In genomic region chr11:125922156-125922555, GRCh38 we compare ENCODE assay signal across 28 cellular contexts. TPM values are rescaled to one million over a fixed set of nuclear protein-coding genes. Genes with fewer than 3 reads are reported as not detected.
DNase-seq lines count a peak whose midpoint lies in the region; ATAC-seq and TF ChIP-seq lines count a peak whose summit lies in the region.
"Had no signal": no experiment of that assay in that cellular context is flagged by ENCODE, and none has a peak within 500 bp of the region (broad histone marks: within the 10 kb centered on the region; RNA-seq: fewer than 3 reads in every experiment).

No MANE protein-coding gene starts in this region.

- H4K20me1 ChIP-seq in neural progenitor cell (ENCODE audit: low read depth), result no peaks in the 10 kb centered on the region
- H4K20me1 ChIP-seq: BLaER1 had no signal

- H3K36me3 ChIP-seq in esophagus muscularis mucosa (no peaks in the 10 kb centered on the region), neural progenitor cell (no peaks in the 10 kb centered on the region), upper lobe of right lung (no peaks in the 10 kb centered on the region)
- H3K36me3 ChIP-seq: BE2C, BLaER1 had no signal

- 89% methylated on average over 3 of the region's 3 CpGs for WGBS in esophagus muscularis mucosa

- no peaks in the 10 kb centered on the region for H3F3A ChIP-seq in neural progenitor cell (ENCODE audit: low read depth)

- peaks cover 0 to 16% (median 0%) of the 10 kb centered on the region in 4 donors for H3K27me3 ChIP-seq in esophagus muscularis mucosa
- H3K27me3 ChIP-seq in neural progenitor cell, result no peaks in the 10 kb centered on the region
- peaks cover 1% of the 10 kb centered on the region for H3K27me3 ChIP-seq in upper lobe of right lung
- H3K27me3 ChIP-seq: BE2C, BLaER1 had no signal

- H3K27me3 Mint-ChIP-seq in activated CD8-positive, alpha-beta memory T cell treated with anti-CD3 and anti-CD28 coated beads, Interleukin-2, amount 10 ng/mL, durations not matched to agents 7 days and 5 days, result peaks cover 24% of the 10 kb centered on the region
- H3K27me3 Mint-ChIP-seq in neural progenitor cell (ENCODE audit: insufficient read depth, low read depth), result no peaks in the 10 kb centered on the region

- H3K36me3 Mint-ChIP-seq in activated CD8-positive, alpha-beta memory T cell treated with anti-CD3 and anti-CD28 coated beads, Interleukin-2, amount 10 ng/mL, durations not matched to agents 7 days and 5 days, result no peaks in the 10 kb centered on the region
- no peaks in the 10 kb centered on the region for H3K36me3 Mint-ChIP-seq in neural progenitor cell
- H3K36me3 Mint-ChIP-seq: CD14-positive monocyte; CD4-positive, alpha-beta memory T cell; CD4-positive, CD25-positive, alpha-beta regulatory T cell; CD8-positive, alpha-beta memory T cell had no signal

- no peaks in the 10 kb centered on the region for H3K4me1 Mint-ChIP-seq in activated CD8-positive, alpha-beta memory T cell treated with anti-CD3 and anti-CD28 coated beads, Interleukin-2, amount 10 ng/mL, durations not matched to agents 7 days and 5 days
- H3K4me1 Mint-ChIP-seq in neural progenitor cell, result peaks cover 15% of the 10 kb centered on the region
- H3K4me1 Mint-ChIP-seq: CD8-positive, alpha-beta memory T cell had no signal

- no peak overlapping the region for H3K4me3 Mint-ChIP-seq in activated CD8-positive, alpha-beta memory T cell treated with anti-CD3 and anti-CD28 coated beads, Interleukin-2, amount 10 ng/mL, durations not matched to agents 7 days and 5 days
- no peak overlapping the region for H3K4me3 Mint-ChIP-seq in neural progenitor cell
- H3K4me3 Mint-ChIP-seq: CD14-positive monocyte; CD4-positive, alpha-beta memory T cell; CD4-positive, CD25-positive, alpha-beta regulatory T cell; CD8-positive, alpha-beta memory T cell had no signal

- H3K9ac ChIP-seq in neural progenitor cell, result no peak overlapping the region
- H3K9ac ChIP-seq: BLaER1 had no signal

- DNase-seq in activated CD8-positive, alpha-beta memory T cell treated with anti-CD3 and anti-CD28 coated beads, Interleukin-2, amount 10 ng/mL, durations not matched to agents 7 days and 5 days, result peak; percentile 18
- no peak for DNase-seq in activated CD8-positive, alpha-beta memory T cell treated with anti-CD3 and anti-CD28 coated beads for 24 hours
- DNase-seq in esophagus muscularis mucosa (ENCODE audit: extremely low spot score) (peak; percentile 55), neural progenitor cell (ENCODE audit: low spot score) (no peak), upper lobe of right lung (peak; percentile 23), Kasumi-1 (lab: John Stamatoyannopoulos, UW) (no peak)
- DNase-seq: 8988T; ACHN; BE2C; C1 segment of cervical spinal cord; CD4-positive, alpha-beta memory T cell; CD4-positive, CD25-positive, alpha-beta regulatory T cell; CD8-positive, alpha-beta memory T cell; COR-L47; DMS 273 treated with DMSO at 0.1 percent for 48 hours; DMS153; DMS53; DMS79; DND-41; EL; GDM1 had no signal

- H3K27ac ChIP-seq in esophagus muscularis mucosa (replicated peaks in 1 of 4) (no peak overlapping the region), neural progenitor cell (no peak overlapping the region), upper lobe of right lung (no peak overlapping the region)
- H3K27ac ChIP-seq: BLaER1 had no signal

- H3K9me3 ChIP-seq in esophagus muscularis mucosa (no peaks in the 10 kb centered on the region), neural progenitor cell (ENCODE audit: low read depth) (no peaks in the 10 kb centered on the region), upper lobe of right lung (no peaks in the 10 kb centered on the region)
- H3K9me3 ChIP-seq: BE2C, BLaER1 had no signal

- no peak overlapping the region for H2AFZ ChIP-seq in neural progenitor cell (replicated peaks)

- TF ChIP-seq POLR2A in esophagus muscularis mucosa (IDR thresholded peaks at IDR 0.05; ENCODE audit: low read depth), result no peak

- peaks cover 0 to 7% (median 3%) of the 10 kb centered on the region in 4 donors for H3K4me1 ChIP-seq in esophagus muscularis mucosa
- H3K4me1 ChIP-seq in neural progenitor cell, result peaks cover 8% of the 10 kb centered on the region
- H3K4me1 ChIP-seq in upper lobe of right lung, result no peaks in the 10 kb centered on the region

- no peak for TF ChIP-seq EP300 in esophagus muscularis mucosa (IDR thresholded peaks at IDR 0.05)

- H3K79me2 ChIP-seq in neural progenitor cell (ENCODE audit: low read depth), result no peaks in the 10 kb centered on the region

- TF ChIP-seq CTCF in esophagus muscularis mucosa (IDR thresholded peaks at IDR 0.05), result no peak
- TF ChIP-seq CTCF in neural progenitor cell (IDR thresholded peaks at IDR 0.05), result no peak
- TF ChIP-seq CTCF in upper lobe of right lung (IDR thresholded peaks at IDR 0.05), result no peak

- no peak overlapping the region for H3K27ac Mint-ChIP-seq in activated CD8-positive, alpha-beta memory T cell treated with anti-CD3 and anti-CD28 coated beads, Interleukin-2, amount 10 ng/mL, durations not matched to agents 7 days and 5 days
- H3K27ac Mint-ChIP-seq in neural progenitor cell, result peak overlapping the region; percentile 53
- H3K27ac Mint-ChIP-seq: CD14-positive monocyte; CD4-positive, alpha-beta memory T cell; CD4-positive, CD25-positive, alpha-beta regulatory T cell; CD8-positive, alpha-beta memory T cell had no signal

- H3K4me3 ChIP-seq in esophagus muscularis mucosa, result no peak overlapping the region
- H3K4me3 ChIP-seq in neural progenitor cell, result no peak overlapping the region
- no peak overlapping the region for H3K4me3 ChIP-seq in upper lobe of right lung
- H3K4me3 ChIP-seq: BLaER1, GM12878 had no signal

- intact Hi-C loops in esophagus muscularis mucosa (cut with DNase I) (loop anchor here (5.0 kb wide), 1 partner anchor 140 kb away; the partner anchor contains the start of gene CDON), upper lobe of right lung (cut with DNase I) (loop anchor here (5.0 kb wide), 1 partner anchor 270 kb away; no protein-coding TSS in a partner anchor)

- ATAC-seq in activated CD8-positive, alpha-beta memory T cell treated with anti-CD3 and anti-CD28 coated beads, Interleukin-2, amount 10 ng/mL, durations not matched to agents 7 days and 5 days, result no peak
- ATAC-seq in upper lobe of right lung (no peak), GM19328 (IDR thresholded peaks at IDR 0.05; ENCODE audit: unreplicated experiment) (no peak)
- ATAC-seq: GM12878 had no signal

- CTCF ChIA-PET in activated CD8-positive, alpha-beta memory T cell treated with anti-CD3 and anti-CD28 coated beads, Interleukin-2, amount 10 ng/mL, durations not matched to agents 7 days and 5 days (lab: Charles Lee), result interaction anchor here (0.7 to 1.9 kb wide), 3 partner anchors 16 to 292 kb away, joined by 3 to 8 read pairs (median 3); no protein-coding TSS in a partner anchor

- H3K4me2 ChIP-seq in neural progenitor cell, result no peak overlapping the region
- H3K4me2 ChIP-seq: BLaER1 had no signal

- H3K9me3 Mint-ChIP-seq in activated CD8-positive, alpha-beta memory T cell treated with anti-CD3 and anti-CD28 coated beads, Interleukin-2, amount 10 ng/mL, durations not matched to agents 7 days and 5 days (ENCODE audit: low read depth), result no peaks in the 10 kb centered on the region
- no peaks in the 10 kb centered on the region for H3K9me3 Mint-ChIP-seq in neural progenitor cell
- H3K9me3 Mint-ChIP-seq: CD14-positive monocyte; CD4-positive, alpha-beta memory T cell; CD8-positive, alpha-beta memory T cell had no signal

RNA-seq across cellular contexts. Expression of gene DDX25, which starts 17.8 kb away (rescaled TPM):
- under 1 TPM in 1 of 2 experiments, not detected in 1; 0.50 TPM for total RNA-seq in activated CD8-positive, alpha-beta memory T cell treated with anti-CD3 and anti-CD28 coated beads, Interleukin-2, amount 10 ng/mL, durations not matched to agents 7 days and 5 days
- total RNA-seq in esophagus muscularis mucosa (under 1 TPM in 2 of 4 donors, not detected in 2; 0.06 to 0.17 TPM), neural progenitor cell (ENCODE audit: low replicate concordance) (8.9 and 12.4 TPM in 2 replicates), upper lobe of right lung (0.46 TPM)
- total RNA-seq: CD4-positive, alpha-beta memory T cell; CD4-positive, CD25-positive, alpha-beta regulatory T cell; G401; GM12878 had no signal

RNA-seq across cellular contexts. Expression of gene PUS3, which starts 19.1 kb away (rescaled TPM):
- 10 to 100 TPM; 11.0 to 13.1 TPM for total RNA-seq in activated CD8-positive, alpha-beta memory T cell treated with anti-CD3 and anti-CD28 coated beads, Interleukin-2, amount 10 ng/mL, durations not matched to agents 7 days and 5 days
- 10 to 100 TPM in 1 of 4 donors, 1 to 10 TPM in 3; 7.1 to 20.2 (median 8.5) TPM for total RNA-seq in esophagus muscularis mucosa
- 13.3 and 22.1 TPM in 2 replicates for total RNA-seq in neural progenitor cell (ENCODE audit: low replicate concordance)
- total RNA-seq in upper lobe of right lung, result 11.1 TPM

RNA-seq across cellular contexts. Expression of gene VSIG10L2, which starts 23.7 kb away (rescaled TPM):
- total RNA-seq in activated CD8-positive, alpha-beta memory T cell treated with anti-CD3 and anti-CD28 coated beads, Interleukin-2, amount 10 ng/mL, durations not matched to agents 7 days and 5 days, result not detected
- total RNA-seq in esophagus muscularis mucosa (under 1 TPM in 3 of 4 donors, not detected in 1; 0.33 to 0.57 (median 0.39) TPM), neural progenitor cell (ENCODE audit: low replicate concordance) (not detected in 2 replicates), upper lobe of right lung (not detected)
- total RNA-seq: A673; CD4-positive, alpha-beta memory T cell; CD4-positive, CD25-positive, alpha-beta regulatory T cell; CD8-positive, alpha-beta memory T cell; Daoy; G401; GM12878 had no signal

RNA-seq across cellular contexts. Expression of gene HYLS1, which starts 34.7 kb away (rescaled TPM):
- 10 to 100 TPM in 1 of 2 experiments, 1 to 10 TPM in 1; 8.9 to 11.2 TPM for total RNA-seq in activated CD8-positive, alpha-beta memory T cell treated with anti-CD3 and anti-CD28 coated beads, Interleukin-2, amount 10 ng/mL, durations not matched to agents 7 days and 5 days
- total RNA-seq in esophagus muscularis mucosa, result 1 to 10 TPM; 2.8 to 6.9 (median 4.7) TPM
- 7.7 and 8.9 TPM in 2 replicates for total RNA-seq in neural progenitor cell (ENCODE audit: low replicate concordance)
- 3.2 TPM for total RNA-seq in upper lobe of right lung

Comparison
In these comparisons a context has a peak if more than half of its experiments do, and no peak if none do; other contexts are left out.
1. DNase-seq: peak in activated CD8-positive, alpha-beta memory T cell treated with anti-CD3 and anti-CD28 coated beads, Interleukin-2, amount 10 ng/mL, durations not matched to agents 7 days and 5 days (single experiment), esophagus muscularis mucosa (single experiment) and upper lobe of right lung (single experiment); none in activated CD8-positive, alpha-beta memory T cell treated with anti-CD3 and anti-CD28 coated beads for 24 hours (single experiment), neural progenitor cell (single experiment) and Kasumi-1 (0 of 2).